8 cellular contexts compared by ENCODE assay signal in the genomic region with DNA sequence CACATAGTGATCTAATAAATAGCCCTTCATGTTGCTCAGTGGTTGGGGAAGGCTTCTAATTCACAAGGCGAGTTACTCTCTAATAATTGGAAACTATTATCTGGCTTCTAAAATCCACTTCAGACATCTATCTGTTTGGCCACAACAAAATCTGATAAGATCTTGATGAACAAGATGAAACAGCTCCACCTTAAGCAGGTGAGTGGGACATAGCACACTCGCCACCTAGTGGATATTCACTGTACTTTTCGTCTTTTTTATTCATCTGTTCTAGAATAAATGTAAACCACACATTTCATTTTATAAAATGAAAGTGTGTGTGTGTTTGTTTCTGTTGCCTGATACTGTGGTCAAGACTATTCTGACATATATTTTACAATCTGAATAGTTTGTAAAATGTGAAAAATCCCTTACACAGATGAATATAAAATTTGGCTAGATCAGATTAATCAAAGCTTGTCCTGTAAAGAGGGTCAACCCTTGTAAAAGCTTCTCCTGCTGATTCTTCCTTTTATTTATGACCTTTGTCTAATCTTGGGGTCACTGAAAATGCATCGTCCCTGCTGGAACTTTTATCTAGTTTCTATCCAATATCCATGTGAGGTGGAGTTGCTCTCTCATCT. TPM values are rescaled to one million over a fixed set of nuclear protein-coding genes. Genes with fewer than 3 reads are reported as not detected.
DNase-seq lines count a peak whose midpoint lies in the region; ATAC-seq and TF ChIP-seq lines count a peak whose summit lies in the region.

No MANE protein-coding gene starts in this region.

- H3K36me3 ChIP-seq in endodermal cell (ENCODE audit: control insufficient read depth, insufficient read depth, low read length): no peaks in the 10 kb centered on the region

- peak; percentile 89 for TF ChIP-seq CTCF in endodermal cell (conservative IDR thresholded peaks at IDR 0.05)

- H3K4me3 Mint-ChIP-seq in endodermal cell: no peak overlapping the region

- H3K27me3 ChIP-seq in endodermal cell (ENCODE audit: control insufficient read depth, insufficient read depth, low read length, poor library complexity, severe bottlenecking): no peaks in the 10 kb centered on the region

- no peak overlapping the region for H3K27ac ChIP-seq in endodermal cell (ENCODE audit: low read depth, low read length)

- no peak overlapping the region for H3K9ac ChIP-seq in endodermal cell (ENCODE audit: extremely low read depth, low read length, poor library complexity, severe bottlenecking)

- H3K4me3 ChIP-seq in endodermal cell (ENCODE audit: low read length): no peak overlapping the region

- H3K4me1 ChIP-seq in endodermal cell (ENCODE audit: control insufficient read depth, insufficient read depth, low read length): no peaks in the 10 kb centered on the region

- WGBS in endodermal cell (ENCODE audit: insufficient coverage in 1 of 2, insufficient read length in 1 of 2), 2 experiments: 0 to 12% methylated on average over 1 to 3 of the region's 4 CpGs

- H3K9me3 Mint-ChIP-seq in endodermal cell: no peaks in the 10 kb centered on the region

- H3K4me1 Mint-ChIP-seq in endodermal cell: no peaks in the 10 kb centered on the region

- H3K9me3 ChIP-seq in endodermal cell (ENCODE audit: control insufficient read depth, low read length): no peaks in the 10 kb centered on the region

- no peaks in the 10 kb centered on the region for H3K36me3 Mint-ChIP-seq in endodermal cell (ENCODE audit: low read depth)

- DNase-seq in GM03348 (ENCODE audit: low spot score) (peak; percentile 22), NCI-H82 treated with DMSO at 0.1 percent for 48 hours (lab: John Stamatoyannopoulos, UW; ENCODE audit: unreplicated experiment) (peak; percentile 31), endodermal cell (no peak), non-pigmented ciliary epithelial cell (ENCODE audit: low read depth) (peak; percentile 3)
- DNase-seq in stimulated activated CD4-positive, alpha-beta T cell treated with anti-CD3 and anti-CD28 coated beads, Interleukin-4, amount 100 ng/mL, for 4 hours: no peak
- no peak for DNase-seq in activated CD8-positive, alpha-beta memory T cell treated with anti-CD3 and anti-CD28 coated beads for 24 hours

- H3K27ac Mint-ChIP-seq in endodermal cell: no peak overlapping the region

- ATAC-seq in GM21423 (IDR thresholded peaks at IDR 0.05; ENCODE audit: unreplicated experiment) (peak; percentile 88), HG03565 (IDR thresholded peaks at IDR 0.05; ENCODE audit: unreplicated experiment) (peak; percentile 90)

- no peaks in the 10 kb centered on the region for H3K27me3 Mint-ChIP-seq in endodermal cell (ENCODE audit: insufficient read depth)

RNA-seq across cellular contexts. Expression of a gene that starts 26.5 kb away (rescaled TPM):
- total RNA-seq in endodermal cell: 100 to 1,000 TPM; 171 to 228 TPM
- 113 TPM for polyA plus RNA-seq in endodermal cell (2013, experiment 1 of 2)
- 128 TPM for polyA plus RNA-seq in endodermal cell (2013, experiment 2 of 2)

Comparison
In these comparisons a context has a peak if more than half of its experiments do, and no peak if none do; other contexts are left out.
1. DNase-seq: peak in GM03348 (single experiment), NCI-H82 treated with DMSO at 0.1 percent for 48 hours (single experiment) and non-pigmented ciliary epithelial cell (single experiment); none in endodermal cell (single experiment), stimulated activated CD4-positive, alpha-beta T cell treated with anti-CD3 and anti-CD28 coated beads, Interleukin-4, amount 100 ng/mL, for 4 hours (0 of 2) and activated CD8-positive, alpha-beta memory T cell treated with anti-CD3 and anti-CD28 coated beads for 24 hours (single experiment).